In genomic region chr1:100250264-100250663, GRCh38 we compare ENCODE assay signal across 7 cellular contexts. TPM values are rescaled to one million over a fixed set of nuclear protein-coding genes. Genes with fewer than 3 reads are reported as not detected.
DNase-seq lines count a peak whose midpoint lies in the region.

No MANE protein-coding gene starts in this region.

- H3K79me2 ChIP-seq in GM23248 (ENCODE audit: insufficient read depth): peaks cover 43% of the 10 kb centered on the region

- peaks cover 7% of the 10 kb centered on the region; the same call in 1 of the 2 replicates for H3K4me1 ChIP-seq in GM23248 (ENCODE audit: insufficient read depth)
- peaks cover 8% of the 10 kb centered on the region for H3K4me1 ChIP-seq in stomach smooth muscle (ENCODE audit: control insufficient read depth, insufficient read depth, low read length)

- no peaks in the 10 kb centered on the region for H3K9me2 ChIP-seq in GM23248 (ENCODE audit: insufficient read depth)

- WGBS in GM23248 (ENCODE audit: low coverage in 1 of 2, low lambda C conversion rate in 2 of 2, missing lambda C conversion rate in 2 of 2), 2 experiments: 0% methylated on average over 1 of the region's 1 CpG

- H3F3A ChIP-seq in GM23248 (ENCODE audit: insufficient read depth): no peaks in the 10 kb centered on the region

- peak overlapping the region; percentile 99 for H3K4me2 ChIP-seq in GM23248 (ENCODE audit: unreplicated experiment)

- H3K9me3 ChIP-seq in GM23248 (ENCODE audit: low read depth) (no peaks in the 10 kb centered on the region), SK-N-MC (ENCODE audit: low read depth, low read length) (no peaks in the 10 kb centered on the region), stomach smooth muscle (ENCODE audit: control insufficient read depth in 2 of 2, low read length in 2 of 2) (no peaks in the 10 kb centered on the region)

- H2AFZ ChIP-seq in GM23248: peak overlapping the region; percentile 98

- H3K4me3 ChIP-seq in GM23248 (peak overlapping the region; percentile 93), SK-N-MC (peak overlapping the region; percentile 94), iPS-11a (ENCODE audit: low read depth, low read length) (peak overlapping the region; percentile 30), stomach smooth muscle (ENCODE audit: low read length in 2 of 2) (peak overlapping the region; percentile 87 to 97)

- in situ Hi-C loops in GM23248 (cut with MboI): no loop called here

- H4K20me1 ChIP-seq in GM23248 (ENCODE audit: insufficient read depth): no peaks in the 10 kb centered on the region

- intact Hi-C loops in head of caudate nucleus (cut with DNase I): loop anchor here (5.0 kb wide), 1 partner anchor 102 kb away; the partner anchor contains the start of gene CDC14A

- H3K36me3 ChIP-seq in GM23248 (ENCODE audit: low read depth) (no peaks in the 10 kb centered on the region), SK-N-MC (ENCODE audit: insufficient read depth, low read length) (no peaks in the 10 kb centered on the region), stomach smooth muscle (ENCODE audit: control insufficient read depth in 2 of 2, insufficient read depth in 2 of 2, low read length in 2 of 2) (no peaks in the 10 kb centered on the region)

- H3K27me3 ChIP-seq in GM23248 (replicated peaks; ENCODE audit: insufficient read depth) (no peaks in the 10 kb centered on the region), stomach smooth muscle (ENCODE audit: control insufficient read depth in 1 of 2, insufficient read depth in 2 of 2, low read length in 2 of 2) (no peaks in the 10 kb centered on the region)

- H3K9ac ChIP-seq in GM23248 (peak overlapping the region; percentile 93), SK-N-MC (ENCODE audit: insufficient read length) (peak overlapping the region; percentile 21), stomach smooth muscle (ENCODE audit: low read length in 2 of 2) (peak overlapping the region; percentile 39 to 96)

- H3K27ac ChIP-seq in GM23248 (peak overlapping the region; percentile 64), SK-N-MC (peak overlapping the region; percentile 52; the same call in 1 of the 2 replicates), stomach smooth muscle (ENCODE audit: low read length) (peak overlapping the region; percentile 92)

- peak; percentile 4 for DNase-seq in GM23248
- no peak for DNase-seq in SK-N-MC (ENCODE audit: low read depth, low spot score)
- DNase-seq in superior temporal gyrus (ENCODE audit: extremely low spot score): no peak
- DNase-seq in kidney tubule cell (ENCODE audit: low spot score): no peak
- DNase-seq in head of caudate nucleus: no peak

RNA-seq across cellular contexts. Expression of gene DBT, which starts 0.6 kb away (rescaled TPM):
- total RNA-seq in GM23248 (2014; rRNA removed; shearing (Covaris generic)): 4.2 and 5.3 TPM in 2 replicates
- polyA plus RNA-seq in GM23248 (2016; fragmentation: Nextera tagmentation; extraction: Ambion mirVana): 6.4 and 7.4 TPM in 2 replicates

RNA-seq across cellular contexts. Expression of gene RTCA, which starts 15.8 kb away (rescaled TPM):
- 42.7 and 66.4 TPM in 2 replicates for total RNA-seq in GM23248 (2014; rRNA removed; shearing (Covaris generic))
- polyA plus RNA-seq in GM23248 (2016; fragmentation: Nextera tagmentation; extraction: Ambion mirVana): 55.1 and 56.7 TPM in 2 replicates

Comparison
In these comparisons a context has a peak if more than half of its experiments do, and no peak if none do; other contexts are left out.
1. H3K4me3 ChIP-seq: peak in every context shown above with its lines; median percentile 94 in SK-N-MC; 93 in GM23248; 92 in stomach smooth muscle; 30 in iPS-11a.
2. H3K9ac ChIP-seq: peak in every context shown above with its lines; median percentile 93 in GM23248; 68 in stomach smooth muscle; 21 in SK-N-MC.